ENCODE assay signal across 25 cellular contexts in genomic region chr9:116966199-116966598, GRCh38.
"Had no signal": no experiment of that assay in that cellular context is flagged by ENCODE, and none has a peak within 500 bp of the region (broad histone marks: within the 10 kb centered on the region; RNA-seq: fewer than 3 reads in every experiment).

No MANE protein-coding gene starts in this region.

- DNase-seq: naive thymus-derived CD8-positive, alpha-beta T cell; nephron progenitor cell; nucleus accumbens; pancreas; psoas muscle; right cardiac atrium; right lobe of liver; sigmoid colon; small intestine; stimulated activated CD4-positive, alpha-beta T cell treated with anti-CD3 and anti-CD28 coated beads, Interleukin-15, amount 100 ng/mL, for 24 hours; stimulated activated CD4-positive, alpha-beta T cell treated with anti-CD3 and anti-CD28 coated beads, Interleukin-2, amount 100 ng/mL, for 24 hours; stimulated activated CD4-positive, alpha-beta T cell treated with anti-CD3 and anti-CD28 coated beads, Interleukin-2, amount 100 ng/mL, for 48 hours; stimulated activated CD4-positive, alpha-beta T cell treated with anti-CD3 and anti-CD28 coated beads, Interleukin-4, amount 100 ng/mL, for 24 hours; stimulated activated naive B cell treated with anti-CD40 and anti-IgM and Interleukin-4, amounts not matched to agents 10 μg/mL and 1 μg/mL and 100 μg/mL, for 72 hours; stimulated activated naive CD4-positive, alpha-beta T cell treated with Interleukin-2 at 50 U/mL for 16 hours; stomach; thyroid gland; trophoblast cell; upper lobe of left lung had no signal

- H3K27me3 ChIP-seq: pancreas, right lobe of liver, stomach, thyroid gland, tibial nerve, upper lobe of left lung, vagina had no signal

- H3K36me3 ChIP-seq: neutrophil, pancreas, right lobe of liver, sigmoid colon, stomach, thoracic aorta, thyroid gland, tibial nerve, upper lobe of left lung, vagina had no signal

- H3K27ac ChIP-seq: neutrophil, pancreas, psoas muscle, right lobe of liver, sigmoid colon, stomach, thoracic aorta, thyroid gland, tibial nerve, upper lobe of left lung, vagina had no signal

- H3K9me3 ChIP-seq: neutrophil, pancreas, psoas muscle, right lobe of liver, sigmoid colon, stomach, thoracic aorta, thyroid gland, tibial nerve, upper lobe of left lung, vagina had no signal

- H3K4me1 ChIP-seq: pancreas, psoas muscle, right lobe of liver, sigmoid colon, stomach, thyroid gland, tibial nerve, upper lobe of left lung, vagina had no signal

- H3K4me3 ChIP-seq: pancreas, psoas muscle, right lobe of liver, sigmoid colon, stomach, thoracic aorta, thyroid gland, tibial nerve, upper lobe of left lung, vagina had no signal

- ATAC-seq: naive thymus-derived CD8-positive, alpha-beta T cell; natural killer cell treated with Interleukin-12 subunit alpha and Interleukin-12 subunit beta and Interleukin-15 and Interleukin-18, amount 100 ng/mL, for 72 hours; pancreas; psoas muscle; right cardiac atrium; right lobe of liver; stimulated activated effector memory CD8-positive, alpha-beta T cell treated with anti-CD3 and anti-CD28 coated beads, Interleukin-12 subunit alpha, Interleukin-12 subunit beta, amount 100 ng/mL, for 72 hours; stimulated activated naive B cell treated with anti-CD40 and anti-IgM and Interleukin-4, amounts not matched to agents 10 μg/mL and 1 μg/mL and 100 μg/mL, for 72 hours had no signal

- FAIRE-seq: pancreas, small intestine had no signal
